ENCODE assay signal across 8 cellular contexts in the genomic region with DNA sequence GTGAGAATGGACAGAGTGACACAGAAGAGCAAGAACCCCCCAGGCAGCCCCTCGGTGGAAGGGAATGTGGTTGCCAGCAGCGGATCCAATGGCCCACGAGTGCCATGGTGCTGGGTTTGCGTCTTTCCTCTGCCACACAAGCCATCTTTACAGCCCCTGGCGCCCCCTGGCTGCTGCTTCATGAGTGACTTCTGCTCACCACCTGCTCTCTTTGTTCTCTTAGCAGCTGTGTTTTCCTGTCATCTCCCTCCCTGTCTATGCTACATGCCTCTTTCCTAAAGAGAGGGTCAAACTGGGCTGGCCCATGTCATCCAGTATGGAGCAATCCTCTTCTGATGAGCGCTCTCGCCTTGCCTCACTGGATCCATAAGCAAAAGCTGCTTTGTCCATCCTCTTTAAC.
A peak's percentile ranks its signal among the peaks of the same experiment; 100 is the strongest.
DNase-seq lines count a peak whose midpoint lies in the region; ATAC-seq and TF ChIP-seq lines count a peak whose summit lies in the region.

No MANE protein-coding gene starts in this region.

- no peak overlapping the region for H3K4me3 Mint-ChIP-seq in HFFc6

- in situ Hi-C loops in Panc1 (cut with HindIII; ENCODE audit: low pct_unique_long_range_greater_than_20kb, low sequenced_read_pairs), result no loop called here

- no peak overlapping the region for H3K27ac Mint-ChIP-seq in HFFc6

- no TSS peak for BruUV-seq in Panc1 (replicated peaks; lab: Mats Ljungman, UMichigan)

- no peaks in the 10 kb centered on the region for H3K4me1 Mint-ChIP-seq in HFFc6 (ENCODE audit: low read depth)

- H3K9me3 ChIP-seq in Panc1 (ENCODE audit: control insufficient read depth, insufficient read depth, low read depth, low read length), result no peaks in the 10 kb centered on the region

- peak; percentile 73; the same call in 1 of the 2 replicates for ATAC-seq in Panc1
- ATAC-seq in GM21526 (IDR thresholded peaks at IDR 0.05; ENCODE audit: low FRiP score, unreplicated experiment), result no peak
- ATAC-seq in HG02852 (IDR thresholded peaks at IDR 0.05; ENCODE audit: unreplicated experiment), result no peak

- H3K9me3 Mint-ChIP-seq in HFFc6, result no peaks in the 10 kb centered on the region; the same call in 1 of the 2 replicates

- no peaks in the 10 kb centered on the region for H3K4me1 ChIP-seq in Panc1 (ENCODE audit: control insufficient read depth, insufficient read depth, low read length)

- peaks cover 19% of the 10 kb centered on the region for H3K27me3 Mint-ChIP-seq in HFFc6 (ENCODE audit: insufficient read depth)

- peak; percentile 78 for TF ChIP-seq CTCF in HFFc6 (IDR thresholded peaks at IDR 0.05)
- TF ChIP-seq CTCF in Panc1 (IDR thresholded peaks at IDR 0.05), result peak; percentile 77

- no peaks in the 10 kb centered on the region for H3K36me3 Mint-ChIP-seq in HFFc6 (ENCODE audit: low read depth)

- CTCF ChIA-PET in Panc1 (lab: Charles Lee), result interaction anchor here (0.5 kb wide), 1 partner anchor 271 kb away, joined by 4 read pairs; no protein-coding TSS in a partner anchor

- intact Hi-C loops in Panc1 (cut with micrococcal nuclease; ENCODE audit: unreplicated experiment), result no loop called here

- H3K4me3 ChIP-seq in Panc1 (ENCODE audit: low read depth in 2 of 2, low read length in 2 of 2), result no peak overlapping the region

- peak; percentile 51 for DNase-seq in EH (ENCODE audit: low read depth)
- DNase-seq in HFFc6, result no peak
- peak; percentile 8 for DNase-seq in Panc1 (ENCODE audit: low read depth, low spot score)
- peak; percentile 1 for DNase-seq in fibroblast of gingiva (ENCODE audit: low read depth)
- DNase-seq in pons (ENCODE audit: low spot score), result peak; percentile 43
- no peak for DNase-seq in NCI-H128 (lab: John Stamatoyannopoulos, UW; ENCODE audit: unreplicated experiment)

- no peak overlapping the region for H3K27ac ChIP-seq in Panc1 (ENCODE audit: low read length)

- POLR2A ChIA-PET in Panc1 (lab: Charles Lee), result interaction anchor here (0.6 kb wide), 1 partner anchor 8 kb away, joined by 5 read pairs; no protein-coding TSS in a partner anchor

- peaks cover 23% of the 10 kb centered on the region for H3K27me3 ChIP-seq in Panc1 (ENCODE audit: control insufficient read depth, insufficient read depth, low read length)

- H3K36me3 ChIP-seq in Panc1 (ENCODE audit: control insufficient read depth, insufficient read depth, low read length), result no peaks in the 10 kb centered on the region

Comparison
In these comparisons a context has a peak if more than half of its experiments do, and no peak if none do; other contexts are left out.
1. DNase-seq: peak in EH (single experiment), Panc1 (single experiment), fibroblast of gingiva (single experiment) and pons (single experiment); none in HFFc6 (single experiment) and NCI-H128 (single experiment).